ENCODE assay signal across 18 cellular contexts in genomic region chr4:140097572-140097971, GRCh38. TPM values are rescaled to one million over a fixed set of nuclear protein-coding genes. Genes with fewer than 3 reads are reported as not detected.
DNase-seq lines count a peak whose midpoint lies in the region; ATAC-seq, FAIRE-seq and TF ChIP-seq lines count a peak whose summit lies in the region.
"Had no signal": no experiment of that assay in that cellular context is flagged by ENCODE, and none has a peak within 500 bp of the region (broad histone marks: within the 10 kb centered on the region; RNA-seq: fewer than 3 reads in every experiment).

No MANE protein-coding gene starts in this region.

- CTCF ChIA-PET in activated CD8-positive, alpha-beta memory T cell treated with anti-CD3 and anti-CD28 coated beads, Interleukin-2, amount 10 ng/mL, durations not matched to agents 7 days and 5 days (lab: Charles Lee), result interaction anchor here (1.1 to 1.9 kb wide), 3 partner anchors 17 to 54 kb away, joined by 4 to 5 read pairs (median 4); no protein-coding TSS in a partner anchor
- CTCF ChIA-PET in OCI-LY7 (lab: Charles Lee; ENCODE audit: unreplicated experiment), result no interaction called here

- H3K9me3 ChIP-seq in OCI-LY7 (ENCODE audit: low read length), result no peaks in the 10 kb centered on the region
- H3K9me3 ChIP-seq in esophagus muscularis mucosa, result no peaks in the 10 kb centered on the region
- H3K9me3 ChIP-seq in subcutaneous abdominal adipose tissue (ENCODE audit: control insufficient read depth in 5 of 5, low read length in 5 of 5), result no peaks in the 10 kb centered on the region
- H3K9me3 ChIP-seq: gastroesophageal sphincter had no signal

- POLR2A ChIA-PET in OCI-LY7 (lab: Charles Lee), result interaction anchor here (0.6 kb wide), 4 partner anchors 39 to 1130 kb away, joined by 3 to 4 read pairs (median 3); no protein-coding TSS in a partner anchor

- no peak for TF ChIP-seq EP300 in esophagus muscularis mucosa (IDR thresholded peaks at IDR 0.05)

- H3K27ac Mint-ChIP-seq in activated CD8-positive, alpha-beta memory T cell treated with anti-CD3 and anti-CD28 coated beads, Interleukin-2, amount 10 ng/mL, durations not matched to agents 7 days and 5 days, result peak overlapping the region; percentile 94

- no peaks in the 10 kb centered on the region for H3K9me3 Mint-ChIP-seq in activated CD8-positive, alpha-beta memory T cell treated with anti-CD3 and anti-CD28 coated beads, Interleukin-2, amount 10 ng/mL, durations not matched to agents 7 days and 5 days (ENCODE audit: low read depth)
- H3K9me3 Mint-ChIP-seq: activated naive CD8-positive, alpha-beta T cell treated with anti-CD3 and anti-CD28 coated beads, Interleukin-2, amount 10 ng/mL, durations not matched to agents 7 days and 5 days had no signal

- no TSS peak for BruUV-seq in OCI-LY7 (replicated peaks; lab: Mats Ljungman, UMichigan)

- TF ChIP-seq POLR2A in esophagus muscularis mucosa (IDR thresholded peaks at IDR 0.05; ENCODE audit: low read depth), result no peak

- intact Hi-C loops in OCI-LY7 (cut with micrococcal nuclease; ENCODE audit: unreplicated experiment) (no loop called here), esophagus muscularis mucosa (cut with DNase I) (loop anchor here (5.0 kb wide), 1 partner anchor 45 kb away; no protein-coding TSS in a partner anchor)

- FAIRE-seq in RCC 7860 (lab: Jason Lieb, UNC), result no peak
- FAIRE-seq: keratinocyte, TTC549 had no signal

- H3K27me3 ChIP-seq in esophagus muscularis mucosa (no peaks in the 10 kb centered on the region), subcutaneous abdominal adipose tissue (ENCODE audit: control insufficient read depth in 5 of 5, insufficient read depth in 4 of 5, low read length in 5 of 5) (no peaks in the 10 kb centered on the region)
- H3K27me3 ChIP-seq: dorsolateral prefrontal cortex, gastroesophageal sphincter had no signal

- H3K4me3 ChIP-seq in OCI-LY7 (ENCODE audit: low read depth, low read length, poor library complexity, severe bottlenecking) (no peak overlapping the region), esophagus muscularis mucosa (no peak overlapping the region), subcutaneous abdominal adipose tissue (ENCODE audit: low read depth in 1 of 5, low read length in 5 of 5) (no peak overlapping the region)

- TF ChIP-seq CTCF in OCI-LY7 (conservative IDR thresholded peaks at IDR 0.05; ENCODE audit: low read length) (no peak), esophagus muscularis mucosa (IDR thresholded peaks at IDR 0.05) (no peak)

- no peaks in the 10 kb centered on the region for H3K9me2 ChIP-seq in OCI-LY7 (ENCODE audit: insufficient read depth, low read length)

- no peak overlapping the region for H3K27ac ChIP-seq in OCI-LY7 (ENCODE audit: low read depth, low read length, poor library complexity, severe bottlenecking)
- peak overlapping the region; percentile 60 to 63 (median 61) for H3K27ac ChIP-seq in esophagus muscularis mucosa (replicated peaks in 1 of 4)
- peak overlapping the region; percentile 55 for H3K27ac ChIP-seq in subcutaneous abdominal adipose tissue (ENCODE audit: low read depth, low read length)

- DNase-seq in activated CD8-positive, alpha-beta memory T cell treated with anti-CD3 and anti-CD28 coated beads, Interleukin-2, amount 10 ng/mL, durations not matched to agents 7 days and 5 days, result no peak
- DNase-seq in activated CD8-positive, alpha-beta memory T cell treated with anti-CD3 and anti-CD28 coated beads for 24 hours, result no peak
- DNase-seq in OCI-LY7 (ENCODE audit: low spot score) (no peak), esophagus muscularis mucosa (ENCODE audit: extremely low spot score) (no peak), RCC 7860 (ENCODE audit: low spot score) (no peak), glomerular visceral epithelial cell (ENCODE audit: extremely low spot score) (no peak)
- DNase-seq in central memory CD4-positive, alpha-beta T cell, result no peak
- DNase-seq: activated naive CD8-positive, alpha-beta T cell treated with anti-CD3 and anti-CD28 coated beads, Interleukin-2, amount 10 ng/mL, durations not matched to agents 7 days and 5 days; dorsolateral prefrontal cortex; KG1; naive B cell; NCI-H1930; NCI-H774; SIG-M5 had no signal

- no peaks in the 10 kb centered on the region for H3K36me3 ChIP-seq in OCI-LY7 (ENCODE audit: insufficient read depth, low read length)
- no peaks in the 10 kb centered on the region for H3K36me3 ChIP-seq in esophagus muscularis mucosa
- H3K36me3 ChIP-seq in subcutaneous abdominal adipose tissue (ENCODE audit: control insufficient read depth in 5 of 5, insufficient read depth in 5 of 5, low read length in 5 of 5), result no peaks in the 10 kb centered on the region
- H3K36me3 ChIP-seq: gastroesophageal sphincter had no signal

- 79% methylated on average over 4 of the region's 4 CpGs for WGBS in esophagus muscularis mucosa

- H3K4me1 ChIP-seq in OCI-LY7 (ENCODE audit: insufficient read depth, low read length, poor library complexity, severe bottlenecking) (peaks cover 45% of the 10 kb centered on the region), esophagus muscularis mucosa (peaks cover 69 to 74% (median 71%) of the 10 kb centered on the region in 4 donors), subcutaneous abdominal adipose tissue (ENCODE audit: control insufficient read depth in 5 of 5, insufficient read depth in 5 of 5, low read length in 5 of 5) (peaks cover 3 to 82% (median 68%) of the 10 kb centered on the region in 5 donors)

- H3K4me3 Mint-ChIP-seq in activated CD8-positive, alpha-beta memory T cell treated with anti-CD3 and anti-CD28 coated beads, Interleukin-2, amount 10 ng/mL, durations not matched to agents 7 days and 5 days, result no peak overlapping the region

- peaks cover 91% of the 10 kb centered on the region for H3K4me1 Mint-ChIP-seq in activated CD8-positive, alpha-beta memory T cell treated with anti-CD3 and anti-CD28 coated beads, Interleukin-2, amount 10 ng/mL, durations not matched to agents 7 days and 5 days

- H3K27me3 Mint-ChIP-seq in activated CD8-positive, alpha-beta memory T cell treated with anti-CD3 and anti-CD28 coated beads, Interleukin-2, amount 10 ng/mL, durations not matched to agents 7 days and 5 days, result no peaks in the 10 kb centered on the region
- H3K27me3 Mint-ChIP-seq: activated naive CD8-positive, alpha-beta T cell treated with anti-CD3 and anti-CD28 coated beads, Interleukin-2, amount 10 ng/mL, durations not matched to agents 7 days and 5 days; naive B cell had no signal

- H3K36me3 Mint-ChIP-seq in activated CD8-positive, alpha-beta memory T cell treated with anti-CD3 and anti-CD28 coated beads, Interleukin-2, amount 10 ng/mL, durations not matched to agents 7 days and 5 days, result peaks cover 20% of the 10 kb centered on the region

- peak overlapping the region; percentile 38; the same call in 1 of the 2 replicates for H3K4me2 ChIP-seq in OCI-LY7 (ENCODE audit: low read length)

- ATAC-seq in activated CD8-positive, alpha-beta memory T cell treated with anti-CD3 and anti-CD28 coated beads, Interleukin-2, amount 10 ng/mL, durations not matched to agents 7 days and 5 days, result no peak
- ATAC-seq: gastroesophageal sphincter had no signal

- H4K20me1 ChIP-seq in OCI-LY7 (ENCODE audit: insufficient read depth, low read length), result no peaks in the 10 kb centered on the region

- no peaks in the 10 kb centered on the region for H3K79me2 ChIP-seq in OCI-LY7 (ENCODE audit: insufficient read depth, low read depth, low read length)

- H2AFZ ChIP-seq in OCI-LY7 (ENCODE audit: low read length), result no peak overlapping the region

- no peak overlapping the region for H3K9ac ChIP-seq in subcutaneous abdominal adipose tissue (ENCODE audit: low read length in 5 of 5)

RNA-seq across cellular contexts. Expression of gene MAML3, which starts 56.4 kb away (rescaled TPM):
- 1 to 10 TPM; 1.8 to 4.3 TPM for total RNA-seq in activated CD8-positive, alpha-beta memory T cell treated with anti-CD3 and anti-CD28 coated beads, Interleukin-2, amount 10 ng/mL, durations not matched to agents 7 days and 5 days
- total RNA-seq in OCI-LY7 (2014; rRNA removed; shearing (Covaris generic)), result 1.2 and 1.8 TPM in 2 replicates
- total RNA-seq in OCI-LY7 (2022) (0.74 and 0.80 TPM in 2 replicates), esophagus muscularis mucosa (1 to 10 TPM; 5.0 to 8.7 (median 7.1) TPM)
